Comparison of ENCODE assay signal across 18 cellular contexts in genomic region chr10:2111936-2112335, GRCh38.
DNase-seq lines count a peak whose midpoint lies in the region; ATAC-seq and TF ChIP-seq lines count a peak whose summit lies in the region.
"Had no signal": no experiment of that assay in that cellular context is flagged by ENCODE, and none has a peak within 500 bp of the region (broad histone marks: within the 10 kb centered on the region; RNA-seq: fewer than 3 reads in every experiment).

No MANE protein-coding gene starts in this region.

- H3K18ac ChIP-seq in H9 (ENCODE audit: insufficient read length, low read depth, low read length) = no peak overlapping the region

- H3K27me3 ChIP-seq in H9 (ENCODE audit: insufficient read depth, low read length) (no peaks in the 10 kb centered on the region), esophagus muscularis mucosa (no peaks in the 10 kb centered on the region), transverse colon (no peaks in the 10 kb centered on the region)
- H3K27me3 ChIP-seq: gastrocnemius medialis, testis had no signal

- H3K23ac ChIP-seq in H9 (ENCODE audit: insufficient read length, low read depth, low read length) = no peak overlapping the region

- no CpG with 5 or more reads among the region's 7 CpGs for WGBS in H9 (ENCODE audit: extremely low coverage, insufficient read length, low lambda C conversion rate)
- WGBS in esophagus muscularis mucosa = 64% methylated on average over 7 of the region's 7 CpGs
- 81% methylated on average over 7 of the region's 7 CpGs; no CpG with 5 or more reads in 1 of the 2 donors for WGBS in transverse colon (ENCODE audit: low coverage in 1 of 2), 2 donors

- no peak overlapping the region for H3K4me2 ChIP-seq in H9 (ENCODE audit: insufficient read depth, insufficient read length, low read length)

- H3K27me3 Mint-ChIP-seq in H9 (ENCODE audit: low read depth) = no peaks in the 10 kb centered on the region; the same call in 1 of the 2 replicates
- no peaks in the 10 kb centered on the region for H3K27me3 Mint-ChIP-seq in osteocyte (ENCODE audit: unreplicated experiment)
- no peaks in the 10 kb centered on the region for H3K27me3 Mint-ChIP-seq in activated naive CD8-positive, alpha-beta T cell treated with anti-CD3 and anti-CD28 coated beads for 36 hours
- H3K27me3 Mint-ChIP-seq: activated CD8-positive, alpha-beta T cell treated with anti-CD3 and anti-CD28 coated beads for 36 hours; brain had no signal

- H3K27ac Mint-ChIP-seq in H9 (no peak overlapping the region), osteocyte (ENCODE audit: unreplicated experiment) (peak overlapping the region; percentile 72)
- H3K27ac Mint-ChIP-seq in activated naive CD8-positive, alpha-beta T cell treated with anti-CD3 and anti-CD28 coated beads for 36 hours = no peak overlapping the region
- H3K27ac Mint-ChIP-seq: activated CD8-positive, alpha-beta T cell treated with anti-CD3 and anti-CD28 coated beads for 36 hours; brain; naive B cell had no signal

- no peaks in the 10 kb centered on the region for H3K79me2 ChIP-seq in H9 (ENCODE audit: insufficient read depth, low read length)

- H3K4me1 ChIP-seq in H9 (ENCODE audit: insufficient read depth, low read length) (no peaks in the 10 kb centered on the region), esophagus muscularis mucosa (no peaks in the 10 kb centered on the region), transverse colon (no peaks in the 10 kb centered on the region)
- H3K4me1 ChIP-seq: gastrocnemius medialis, testis had no signal

- H2BK12ac ChIP-seq in H9 (ENCODE audit: insufficient read length, low read depth, low read length) = no peak overlapping the region

- H3K4ac ChIP-seq in H9 (ENCODE audit: low read depth, low read length) = no peak overlapping the region

- H3K36me3 Mint-ChIP-seq in H9 (ENCODE audit: insufficient read depth in 1 of 3, low read depth in 3 of 3) (peaks cover 0 to 2% (median 0%) of the 10 kb centered on the region in 3 experiments; a peak in 2 of 7 replicates), osteocyte (ENCODE audit: unreplicated experiment) (peaks cover 11% of the 10 kb centered on the region)
- no peaks in the 10 kb centered on the region for H3K36me3 Mint-ChIP-seq in activated naive CD8-positive, alpha-beta T cell treated with anti-CD3 and anti-CD28 coated beads for 36 hours
- H3K36me3 Mint-ChIP-seq: brain, naive B cell had no signal

- no peak overlapping the region for H4K5ac ChIP-seq in H9 (ENCODE audit: insufficient read length, low read depth, low read length)

- intact Hi-C loops in esophagus muscularis mucosa (cut with DNase I) = no loop called here
- intact Hi-C loops in transverse colon (cut with DNase I; ENCODE audit: low total_unique reads) = loop anchor here (2.0 kb wide), 1 partner anchor 125 kb away; no protein-coding TSS in a partner anchor

- H3K14ac ChIP-seq in H9 (ENCODE audit: insufficient read depth, low read length) = no peak overlapping the region

- H4K8ac ChIP-seq in H9 (replicated peaks; ENCODE audit: insufficient read length, low read depth, low read length) = no peak overlapping the region

- no peak overlapping the region for H3K4me3 ChIP-seq in esophagus muscularis mucosa
- no peak overlapping the region for H3K4me3 ChIP-seq in transverse colon
- H3K4me3 ChIP-seq: gastrocnemius medialis, testis had no signal

- no peaks in the 10 kb centered on the region for H3K79me1 ChIP-seq in H9 (ENCODE audit: insufficient read depth, low read depth, low read length, poor library complexity, severe bottlenecking)

- no peaks in the 10 kb centered on the region for H3K36me3 ChIP-seq in esophagus muscularis mucosa
- no peaks in the 10 kb centered on the region for H3K36me3 ChIP-seq in transverse colon
- H3K36me3 ChIP-seq: gastrocnemius medialis had no signal

- no peak overlapping the region for H2BK120ac ChIP-seq in H9 (ENCODE audit: low read depth, low read length, poor library complexity, severe bottlenecking)

- H4K91ac ChIP-seq in H9 (ENCODE audit: insufficient read length, low read depth, low read length) = no peak overlapping the region

- H2AK5ac ChIP-seq in H9 (ENCODE audit: insufficient read length, low read length) = no peak overlapping the region

- in situ Hi-C loops in SK-MEL-5 (cut with HindIII; ENCODE audit: low pct_unique_long_range_greater_than_20kb, low sequenced_read_pairs) = no loop called here
- in situ Hi-C loops in transverse colon (cut with MboI; ENCODE audit: low pct_ligation_motif_present in 1 of 4, low pct_unique_long_range_greater_than_20kb in 1 of 4, low sequenced_read_pairs in 3 of 4) = no loop called here

- H2BK20ac ChIP-seq in H9 (ENCODE audit: low read depth, low read length, poor library complexity, severe bottlenecking) = no peak overlapping the region

- no peak overlapping the region for H2BK5ac ChIP-seq in H9 (ENCODE audit: insufficient read length, low read length)

- no peak overlapping the region for H3K9ac ChIP-seq in H9 (ENCODE audit: extremely low read depth, insufficient read length, low read length)

- no peak for ATAC-seq in HG02885 (IDR thresholded peaks at IDR 0.05; ENCODE audit: poor library complexity, unreplicated experiment)
- ATAC-seq: activated CD8-positive, alpha-beta T cell treated with anti-CD3 and anti-CD28 coated beads for 36 hours; gastrocnemius medialis had no signal

- no peak overlapping the region for H3T11ph ChIP-seq in H9 (ENCODE audit: low read length)

- no peaks in the 10 kb centered on the region for H4K20me1 ChIP-seq in H9 (ENCODE audit: control insufficient read depth, insufficient read depth, insufficient read length)

- H3K23me2 ChIP-seq in H9 (ENCODE audit: insufficient read length, low read depth, low read length, poor library complexity, severe bottlenecking) = no peaks in the 10 kb centered on the region

- H2AFZ ChIP-seq in H9 (ENCODE audit: low read length) = no peak overlapping the region

- H3K9me3 ChIP-seq in H9 (ENCODE audit: control insufficient read depth, low read depth, low read length) = no peaks in the 10 kb centered on the region
- H3K9me3 ChIP-seq in esophagus muscularis mucosa = peaks cover 0 to 3% (median under 1%) of the 10 kb centered on the region in 4 donors
- H3K9me3 ChIP-seq in transverse colon = no peaks in the 10 kb centered on the region
- H3K9me3 ChIP-seq: gastrocnemius medialis, testis had no signal

- H3K9me3 Mint-ChIP-seq in H9 (peaks cover 6% of the 10 kb centered on the region in 2 experiments; a peak in 4 of 5 replicates), osteocyte (ENCODE audit: unreplicated experiment) (no peaks in the 10 kb centered on the region)
- no peaks in the 10 kb centered on the region for H3K9me3 Mint-ChIP-seq in activated naive CD8-positive, alpha-beta T cell treated with anti-CD3 and anti-CD28 coated beads for 36 hours
- H3K9me3 Mint-ChIP-seq: activated CD8-positive, alpha-beta T cell treated with anti-CD3 and anti-CD28 coated beads for 36 hours had no signal

- H3K56ac ChIP-seq in H9 (ENCODE audit: insufficient read length, low read depth, low read length) = no peak overlapping the region

- TF ChIP-seq EP300 in esophagus muscularis mucosa (IDR thresholded peaks at IDR 0.05) (no peak), transverse colon (IDR thresholded peaks at IDR 0.05; ENCODE audit: low read depth) (no peak)

- H3K4me3 Mint-ChIP-seq in H9 (no peak overlapping the region), osteocyte (ENCODE audit: unreplicated experiment) (no peak overlapping the region)
- H3K4me3 Mint-ChIP-seq in activated naive CD8-positive, alpha-beta T cell treated with anti-CD3 and anti-CD28 coated beads for 36 hours = no peak overlapping the region
- H3K4me3 Mint-ChIP-seq: activated CD8-positive, alpha-beta T cell treated with anti-CD3 and anti-CD28 coated beads for 36 hours; brain; naive B cell had no signal

- TF ChIP-seq CTCF in H9 (conservative IDR thresholded peaks at IDR 0.05) = no peak
- no peak for TF ChIP-seq CTCF in esophagus muscularis mucosa (IDR thresholded peaks at IDR 0.05)
- TF ChIP-seq CTCF in osteocyte (IDR thresholded peaks at IDR 0.05) = no peak
- TF ChIP-seq CTCF in transverse colon (IDR thresholded peaks at IDR 0.05) = no peak

- H3K4me1 Mint-ChIP-seq in H9 (peaks cover 0 to 6% of the 10 kb centered on the region in 2 experiments; a peak in 1 of 4 replicates), osteocyte (ENCODE audit: unreplicated experiment) (peaks cover 33% of the 10 kb centered on the region)
- no peaks in the 10 kb centered on the region for H3K4me1 Mint-ChIP-seq in activated naive CD8-positive, alpha-beta T cell treated with anti-CD3 and anti-CD28 coated beads for 36 hours
- H3K4me1 Mint-ChIP-seq: naive B cell had no signal

- DNase-seq in H9 (peak; percentile 36), SK-MEL-5 (ENCODE audit: low read depth, low spot score) (peak; percentile 6), esophagus muscularis mucosa (ENCODE audit: extremely low spot score) (peak; percentile 62), osteocyte (ENCODE audit: extremely low spot score, unreplicated experiment) (no peak), transverse colon (no peak), NCI-H2171 treated with DMSO at 0.1 percent for 48 hours (lab: John Stamatoyannopoulos, UW) (no peak)
- no peak for DNase-seq in activated naive CD8-positive, alpha-beta T cell treated with anti-CD3 and anti-CD28 coated beads for 36 hours
- DNase-seq: activated CD8-positive, alpha-beta T cell treated with anti-CD3 and anti-CD28 coated beads for 36 hours; DMS79 treated with DMSO at 0.1 percent for 48 hours; effector CD8-positive, alpha-beta T cell; gastrocnemius medialis; MM.1S; naive B cell; NCI-H1930; NCI-H69; testis had no signal

- TF ChIP-seq POLR2A in esophagus muscularis mucosa (IDR thresholded peaks at IDR 0.05; ENCODE audit: low read depth) (no peak), transverse colon (IDR thresholded peaks at IDR 0.05) (no peak)

- H2BK15ac ChIP-seq in H9 (ENCODE audit: low read depth, low read length) = no peak overlapping the region

- no peak overlapping the region for H3K27ac ChIP-seq in H9 (ENCODE audit: insufficient read length, low read depth, low read length)
- H3K27ac ChIP-seq in esophagus muscularis mucosa (replicated peaks in 1 of 4) = no peak overlapping the region
- no peak overlapping the region for H3K27ac ChIP-seq in transverse colon
- H3K27ac ChIP-seq: gastrocnemius medialis, testis had no signal

Comparison
In these comparisons a context has a peak if more than half of its experiments do, and no peak if none do; other contexts are left out.
1. DNase-seq: peak in H9 (single experiment), SK-MEL-5 (single experiment) and esophagus muscularis mucosa (single experiment); none in osteocyte (single experiment), activated naive CD8-positive, alpha-beta T cell treated with anti-CD3 and anti-CD28 coated beads for 36 hours (single experiment), transverse colon (single experiment) and NCI-H2171 treated with DMSO at 0.1 percent for 48 hours (single experiment).